ENCODE assay signal across 19 cellular contexts in the genomic region with DNA sequence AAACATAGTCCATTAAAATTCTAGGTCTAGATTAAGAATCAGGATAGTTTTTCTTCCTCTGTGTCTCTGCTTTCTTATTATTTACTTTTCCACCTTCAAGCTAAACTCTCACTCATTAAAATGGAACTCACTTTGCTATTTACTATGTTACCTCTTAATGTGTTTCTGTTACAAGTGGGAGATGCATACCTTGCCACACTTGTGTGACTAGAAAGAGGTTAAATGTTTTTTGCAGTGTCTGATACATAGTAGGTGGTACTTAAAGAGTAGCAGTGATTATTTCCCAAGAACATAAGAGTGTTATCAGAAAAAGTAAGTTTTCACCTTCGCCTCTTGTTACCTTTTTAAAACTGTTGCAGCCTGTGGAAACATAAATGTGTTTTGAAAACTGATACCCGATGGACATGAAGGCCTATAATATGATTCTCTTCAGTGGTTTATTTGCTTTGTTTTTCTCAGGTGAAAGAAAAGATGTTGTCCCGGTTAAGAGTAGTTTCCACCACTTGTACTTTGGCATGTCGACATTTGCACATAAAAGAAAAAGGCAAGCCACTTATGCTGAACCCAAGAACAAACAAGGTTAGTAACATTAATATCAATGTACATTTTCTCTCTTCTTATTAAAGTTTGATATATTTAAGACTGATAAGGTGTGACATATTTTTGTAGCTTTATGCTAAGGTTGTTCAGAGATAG.
"Had no signal": no experiment of that assay in that cellular context is flagged by ENCODE, and none has a peak within 500 bp of the region (broad histone marks: within the 10 kb centered on the region; RNA-seq: fewer than 3 reads in every experiment).

No MANE protein-coding gene starts in this region.

- H3K9me3 ChIP-seq: breast epithelium had no signal

- H3K27me3 ChIP-seq: breast epithelium, foreskin keratinocyte, right lobe of liver had no signal

- ATAC-seq: foreskin keratinocyte; left cardiac atrium; psoas muscle; stimulated activated memory B cell treated with anti-CD40 and anti-IgM and Interleukin-4, amounts not matched to agents 10 μg/mL and 1 μg/mL and 100 μg/mL, for 72 hours had no signal

- H3K27ac Mint-ChIP-seq: activated B cell treated with CpG ODN at 0.5 μM for 24 hours; activated CD4-positive, alpha-beta T cell treated with anti-CD3 and anti-CD28 coated beads, Interleukin-2, amount 10 ng/mL, durations not matched to agents 24 days and 14 days; stimulated activated memory B cell treated with anti-CD40 and anti-IgM and Interleukin-4, amounts not matched to agents 10 μg/mL and 1 μg/mL and 100 μg/mL, for 72 hours; T-helper 1 cell treated with Interleukin-12 subunit alpha and Interleukin-12 subunit beta and Interleukin-4 antibody, amounts not matched to agents 30 μg/mL and 1 μg/mL, for 36 hours; type B pancreatic cell had no signal

- H3K4me3 Mint-ChIP-seq: activated B cell treated with CpG ODN at 0.5 μM for 24 hours; activated CD4-positive, alpha-beta T cell treated with anti-CD3 and anti-CD28 coated beads, Interleukin-2, amount 10 ng/mL, durations not matched to agents 24 days and 14 days; naive B cell; stimulated activated memory B cell treated with anti-CD40 and anti-IgM and Interleukin-4, amounts not matched to agents 10 μg/mL and 1 μg/mL and 100 μg/mL, for 72 hours; T-helper 1 cell treated with Interleukin-12 subunit alpha and Interleukin-12 subunit beta and Interleukin-4 antibody, amounts not matched to agents 30 μg/mL and 1 μg/mL, for 36 hours; type B pancreatic cell had no signal

- H3K36me3 ChIP-seq: right lobe of liver had no signal

- H3K27me3 Mint-ChIP-seq: activated B cell treated with CpG ODN at 0.5 μM for 24 hours; activated CD4-positive, alpha-beta T cell treated with anti-CD3 and anti-CD28 coated beads, Interleukin-2, amount 10 ng/mL, durations not matched to agents 24 days and 14 days; naive B cell; stimulated activated memory B cell treated with anti-CD40 and anti-IgM and Interleukin-4, amounts not matched to agents 10 μg/mL and 1 μg/mL and 100 μg/mL, for 72 hours; type B pancreatic cell had no signal

- H3K4me1 ChIP-seq: breast epithelium, foreskin keratinocyte, psoas muscle had no signal

- H3K4me3 ChIP-seq: breast epithelium, lung, psoas muscle, right lobe of liver had no signal

- H3K9me3 Mint-ChIP-seq: activated B cell treated with CpG ODN at 0.5 μM for 24 hours; stimulated activated memory B cell treated with anti-CD40 and anti-IgM and Interleukin-4, amounts not matched to agents 10 μg/mL and 1 μg/mL and 100 μg/mL, for 72 hours; type B pancreatic cell had no signal

- H3K27ac ChIP-seq: breast epithelium, foreskin keratinocyte, psoas muscle, right lobe of liver had no signal

- DNase-seq: activated B cell treated with CpG ODN at 0.5 μM for 24 hours; activated CD4-positive, alpha-beta T cell treated with anti-CD3 and anti-CD28 coated beads, Interleukin-2, amount 10 ng/mL, durations not matched to agents 24 days and 14 days; activated gamma-delta T cell; activated T-cell treated with anti-CD3 and anti-CD28 coated beads, Interleukin-2, amount 50 U/mL, for 1 hour; aorta; foreskin keratinocyte; left cardiac atrium; midbrain; naive B cell; nucleus accumbens; psoas muscle; right lobe of liver; stimulated activated CD4-positive, alpha-beta T cell treated with anti-CD3 and anti-CD28 coated beads, Interleukin-1b, Interleukin-23, amount 100 ng/mL, for 48 hours; substantia nigra had no signal
